In the genomic region with DNA sequence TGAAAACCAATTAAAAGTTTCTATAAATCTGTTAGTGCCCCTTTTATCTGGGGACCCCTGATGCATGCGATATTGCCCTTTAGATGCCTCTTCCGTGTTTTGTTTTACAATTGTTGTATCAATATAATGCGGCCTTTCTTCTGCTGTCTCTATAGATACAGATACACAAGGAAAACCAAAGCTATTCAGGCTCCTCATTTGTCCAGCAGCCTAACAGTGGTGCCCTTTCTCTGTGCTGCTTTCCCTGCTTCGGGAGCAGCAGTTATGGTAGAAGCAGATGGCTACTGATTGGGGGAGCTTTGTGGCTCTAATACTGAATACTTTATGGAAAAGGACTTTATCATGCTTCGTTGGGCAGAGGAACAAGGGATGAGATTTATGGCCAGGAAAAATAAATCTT, we compare ENCODE assay signal across 20 cellular contexts. TPM values are rescaled to one million over a fixed set of nuclear protein-coding genes. Genes with fewer than 3 reads are reported as not detected.
DNase-seq lines count a peak whose midpoint lies in the region; ATAC-seq and TF ChIP-seq lines count a peak whose summit lies in the region.
"Had no signal": no experiment of that assay in that cellular context is flagged by ENCODE, and none has a peak within 500 bp of the region (broad histone marks: within the 10 kb centered on the region; RNA-seq: fewer than 3 reads in every experiment).

No MANE protein-coding gene starts in this region.

- no peaks in the 10 kb centered on the region for H4K20me1 ChIP-seq in Loucy (ENCODE audit: insufficient read depth, low read length, poor library complexity, severe bottlenecking)

- no peak overlapping the region for H3K27ac Mint-ChIP-seq in CD8-positive, alpha-beta T cell
- H3K27ac Mint-ChIP-seq in natural killer cell treated with Interleukin-12 subunit alpha and Interleukin-12 subunit beta and Interleukin-15 and Interleukin-18, amount 100 ng/mL, for 72 hours = peak overlapping the region in 1 of 2 donors; percentile 82
- H3K27ac Mint-ChIP-seq: nephron progenitor cell, WTC11 had no signal

- H3K4me3 ChIP-seq in CD8-positive, alpha-beta T cell (ENCODE audit: low read depth, low read length) = no peak overlapping the region
- H3K4me3 ChIP-seq in Loucy (ENCODE audit: low read length, poor library complexity, severe bottlenecking) (peak overlapping the region; percentile 93), dorsolateral prefrontal cortex (peak overlapping the region in 32 of 59 donors; percentile 2 to 83 (median 72))
- H3K4me3 ChIP-seq: PC-9 had no signal

- peak overlapping the region; percentile 98 for H3K9ac ChIP-seq in Loucy (ENCODE audit: low read depth, low read length, poor library complexity, severe bottlenecking)

- TF ChIP-seq CTCF in CD8-positive, alpha-beta T cell (IDR thresholded peaks at IDR 0.05) = no peak
- no peak for TF ChIP-seq CTCF in Loucy (conservative IDR thresholded peaks at IDR 0.05; ENCODE audit: low read length)
- peak in 7 of 56 donors; percentile 9 to 37 (median 15) for TF ChIP-seq CTCF in dorsolateral prefrontal cortex (IDR thresholded peaks at IDR 0.05 in 54 of 56, conservative IDR thresholded peaks at IDR 0.05 in 2 of 56; ENCODE audit: low read depth in 1 of 56, partially characterized antibody in 56 of 56)

- H3K36me3 Mint-ChIP-seq in CD8-positive, alpha-beta T cell = peaks cover 14% of the 10 kb centered on the region
- peaks cover 16% of the 10 kb centered on the region for H3K36me3 Mint-ChIP-seq in natural killer cell treated with Interleukin-12 subunit alpha and Interleukin-12 subunit beta and Interleukin-15 and Interleukin-18, amount 100 ng/mL, for 72 hours
- H3K36me3 Mint-ChIP-seq: activated naive CD4-positive, alpha-beta T cell treated with anti-CD3 and anti-CD28 coated beads, Interleukin-2, amount 50 U/mL, for 24 hours had no signal

- H3K27me3 ChIP-seq in CD8-positive, alpha-beta T cell (ENCODE audit: insufficient read depth, low read length) = peaks cover 4% of the 10 kb centered on the region
- no peaks in the 10 kb centered on the region for H3K27me3 ChIP-seq in Loucy (ENCODE audit: insufficient read depth, low read length, poor library complexity, severe bottlenecking)
- H3K27me3 ChIP-seq in dorsolateral prefrontal cortex = peaks cover 0 to 67% (median 41%) of the 10 kb centered on the region in 45 donors

- H3K27me3 Mint-ChIP-seq in CD8-positive, alpha-beta T cell (ENCODE audit: low read depth) = peaks cover 10% of the 10 kb centered on the region
- peaks cover 6 to 25% of the 10 kb centered on the region in 2 donors for H3K27me3 Mint-ChIP-seq in natural killer cell treated with Interleukin-12 subunit alpha and Interleukin-12 subunit beta and Interleukin-15 and Interleukin-18, amount 100 ng/mL, for 72 hours

- H3K79me2 ChIP-seq in Loucy (ENCODE audit: insufficient read depth, low read length) = peaks cover 91% of the 10 kb centered on the region

- no peaks in the 10 kb centered on the region for H3K9me3 ChIP-seq in CD8-positive, alpha-beta T cell (ENCODE audit: low read length)
- no peaks in the 10 kb centered on the region for H3K9me3 ChIP-seq in Loucy (ENCODE audit: insufficient read depth, low read depth, low read length)
- H3K9me3 ChIP-seq: breast epithelium had no signal

- peak overlapping the region; percentile 9 for H3K4me3 Mint-ChIP-seq in CD8-positive, alpha-beta T cell
- peak overlapping the region; percentile 52 for H3K4me3 Mint-ChIP-seq in natural killer cell treated with Interleukin-12 subunit alpha and Interleukin-12 subunit beta and Interleukin-15 and Interleukin-18, amount 100 ng/mL, for 72 hours
- H3K4me3 Mint-ChIP-seq: nephron progenitor cell had no signal

- no peaks in the 10 kb centered on the region for H3K9me3 Mint-ChIP-seq in CD8-positive, alpha-beta T cell
- no peaks in the 10 kb centered on the region for H3K9me3 Mint-ChIP-seq in natural killer cell treated with Interleukin-12 subunit alpha and Interleukin-12 subunit beta and Interleukin-15 and Interleukin-18, amount 100 ng/mL, for 72 hours
- H3K9me3 Mint-ChIP-seq: activated naive CD4-positive, alpha-beta T cell treated with anti-CD3 and anti-CD28 coated beads, Interleukin-2, amount 50 U/mL, for 24 hours; nephron progenitor cell; WTC11 had no signal

- CTCF ChIA-PET in CD8-positive, alpha-beta T cell (lab: Charles Lee) = interaction anchor here (0.6 to 13.3 kb wide), 6 partner anchors 11 to 81 kb away, joined by 3 to 222 read pairs (median 3); a partner anchor contains a TSS

- H3F3A ChIP-seq in Loucy (ENCODE audit: low read depth) = peaks cover 4% of the 10 kb centered on the region; the same call in 1 of the 2 replicates

- H3K4me1 ChIP-seq in CD8-positive, alpha-beta T cell (ENCODE audit: insufficient read depth, low read length) = peaks cover 30% of the 10 kb centered on the region
- peaks cover 62% of the 10 kb centered on the region for H3K4me1 ChIP-seq in Loucy (ENCODE audit: insufficient read depth, low read length, poor library complexity, severe bottlenecking)

- H2AFZ ChIP-seq in Loucy (ENCODE audit: low read length) = no peak overlapping the region
- H2AFZ ChIP-seq: PC-9 had no signal

- POLR2A ChIA-PET in CD8-positive, alpha-beta T cell (lab: Charles Lee) = interaction anchor here (1.3 to 3.4 kb wide), 4 partner anchors 13 to 61 kb away, joined by 3 to 19 read pairs (median 4); no protein-coding TSS in a partner anchor

- DNase-seq in CD8-positive, alpha-beta T cell = no peak
- DNase-seq in dorsolateral prefrontal cortex (peak in 2 of 10 donors; percentile 55 to 66), dermis blood vessel endothelial cell (no peak), NCI-H187 treated with DMSO at 0.1 percent for 48 hours (lab: John Stamatoyannopoulos, UW) (no peak)
- DNase-seq in natural killer cell treated with Interleukin-12 subunit alpha and Interleukin-12 subunit beta and Interleukin-15 and Interleukin-18, amount 100 ng/mL, for 72 hours (ENCODE audit: low spot score) = no peak
- DNase-seq: activated CD8-positive, alpha-beta memory T cell treated with anti-CD3 and anti-CD28 coated beads, Interleukin-2, amount 50 U/mL, for 4 hours; effector memory CD4-positive, alpha-beta T cell; left ventricle myocardium superior; NCI-H187; NCI-H510A; nephron progenitor cell; PC-9; right cardiac atrium; SW 1271 had no signal

- no peak for ATAC-seq in CD8-positive, alpha-beta T cell
- no peak for ATAC-seq in natural killer cell treated with Interleukin-12 subunit alpha and Interleukin-12 subunit beta and Interleukin-15 and Interleukin-18, amount 100 ng/mL, for 72 hours
- no peak for ATAC-seq in HG03439 (IDR thresholded peaks at IDR 0.05; ENCODE audit: unreplicated experiment)
- no peak for ATAC-seq in HG03378 (IDR thresholded peaks at IDR 0.05; ENCODE audit: unreplicated experiment)
- ATAC-seq: left ventricle myocardium superior, right cardiac atrium, WTC11 had no signal

- peak overlapping the region; percentile 97 for H3K4me2 ChIP-seq in Loucy (ENCODE audit: low read depth, low read length, poor library complexity, severe bottlenecking)
- H3K4me2 ChIP-seq: PC-9 had no signal

- peaks cover 40% of the 10 kb centered on the region for H3K4me1 Mint-ChIP-seq in CD8-positive, alpha-beta T cell (ENCODE audit: low read depth)
- peaks cover 36 to 50% of the 10 kb centered on the region in 2 donors for H3K4me1 Mint-ChIP-seq in natural killer cell treated with Interleukin-12 subunit alpha and Interleukin-12 subunit beta and Interleukin-15 and Interleukin-18, amount 100 ng/mL, for 72 hours (ENCODE audit: low read depth in 2 of 2)

- no peaks in the 10 kb centered on the region for H3K36me3 ChIP-seq in CD8-positive, alpha-beta T cell (ENCODE audit: insufficient read depth, low read length)
- H3K36me3 ChIP-seq in Loucy (ENCODE audit: insufficient read depth, low read length) = no peaks in the 10 kb centered on the region
- H3K36me3 ChIP-seq: breast epithelium had no signal

- intact Hi-C loops in CD8-positive, alpha-beta T cell (cut with DNase I, micrococcal nuclease) = loop anchor here in 1 of 2 experiments (10.0 kb wide), 1 partner anchor 1412 kb away; a partner anchor contains a TSS
- intact Hi-C loops in dorsolateral prefrontal cortex (cut with DNase I) = loop anchor here in 1 of 2 donors (2.0 kb wide), 1 partner anchor 16 kb away; no protein-coding TSS in a partner anchor

- H3K27ac ChIP-seq in CD8-positive, alpha-beta T cell (ENCODE audit: low read depth, low read length) = no peak overlapping the region
- peak overlapping the region in 57 of 59 donors; percentile 6 to 94 (median 84) for H3K27ac ChIP-seq in dorsolateral prefrontal cortex
- H3K27ac ChIP-seq: breast epithelium, PC-9 had no signal

- H3K9me2 ChIP-seq in Loucy (replicated peaks; ENCODE audit: low read depth, low read length) = no peaks in the 10 kb centered on the region

RNA-seq across cellular contexts. Expression of a gene that starts 10.6 kb away (rescaled TPM):
- total RNA-seq in CD8-positive, alpha-beta T cell = 1 to 10 TPM; 5.2 to 6.0 TPM
- total RNA-seq in dorsolateral prefrontal cortex = 10 to 100 TPM; 24.7 to 79.2 (median 50.1) TPM
- 10 to 100 TPM; 12.3 to 15.5 TPM for total RNA-seq in natural killer cell treated with Interleukin-12 subunit alpha and Interleukin-12 subunit beta and Interleukin-15 and Interleukin-18, amount 100 ng/mL, for 72 hours
- 1.2 TPM in 2 replicates for total RNA-seq in dermis blood vessel endothelial cell
- total RNA-seq: WTC11 had no signal
